In genomic region chr11:104129138-104129537, GRCh38 we compare ENCODE assay signal across 21 cellular contexts.
"Had no signal": no experiment of that assay in that cellular context is flagged by ENCODE, and none has a peak within 500 bp of the region (broad histone marks: within the 10 kb centered on the region; RNA-seq: fewer than 3 reads in every experiment).

No MANE protein-coding gene starts in this region.

- H3K36me3 Mint-ChIP-seq: naive B cell; naive thymus-derived CD8-positive, alpha-beta T cell had no signal

- H3K27ac Mint-ChIP-seq: dendritic cell treated with granulocyte-macrophage colony-stimulating factor and Interleukin-4, amounts not matched to agents 40 ng/mL and 50 ng/mL, for 4 days; mesothelial cell of epicardium; naive B cell; naive thymus-derived CD8-positive, alpha-beta T cell had no signal

- H3K9me3 ChIP-seq: colonic mucosa, esophagus muscularis mucosa, gastroesophageal sphincter, lower lobe of right lung, mucosa of descending colon had no signal

- H3K27ac ChIP-seq: colonic mucosa, esophagus muscularis mucosa, foreskin keratinocyte, gastroesophageal sphincter, heart right ventricle, left lung, lower lobe of right lung had no signal

- H3K4me3 Mint-ChIP-seq: dendritic cell treated with granulocyte-macrophage colony-stimulating factor and Interleukin-4, amounts not matched to agents 40 ng/mL and 50 ng/mL, for 4 days; effector memory CD8-positive, alpha-beta T cell; mesothelial cell of epicardium; naive B cell; naive thymus-derived CD8-positive, alpha-beta T cell had no signal

- H3K27me3 Mint-ChIP-seq: dendritic cell treated with granulocyte-macrophage colony-stimulating factor and Interleukin-4, amounts not matched to agents 40 ng/mL and 50 ng/mL, for 4 days; effector memory CD8-positive, alpha-beta T cell had no signal

- H3K27me3 ChIP-seq: colonic mucosa, esophagus muscularis mucosa, gastroesophageal sphincter, heart right ventricle, left lung had no signal

- H3K4me1 ChIP-seq: colonic mucosa, esophagus muscularis mucosa, foreskin keratinocyte, gastroesophageal sphincter, left lung, lower lobe of right lung had no signal

- DNase-seq: colonic mucosa; cortex of kidney; effector CD8-positive, alpha-beta T cell; effector memory CD8-positive, alpha-beta T cell; foreskin keratinocyte; glutamatergic neuron; head of caudate nucleus; heart right ventricle; hippocampal formation; left cardiac atrium; left lung; left ventricle myocardium superior; lower lobe of right lung; mesenchymal stem cell; mucosa of descending colon; naive B cell; naive thymus-derived CD8-positive, alpha-beta T cell had no signal

- H3K4me1 Mint-ChIP-seq: naive B cell; naive thymus-derived CD8-positive, alpha-beta T cell had no signal

- H3K36me3 ChIP-seq: colonic mucosa, esophagus muscularis mucosa, gastroesophageal sphincter, heart right ventricle, left lung, lower lobe of right lung had no signal

- H3K4me3 ChIP-seq: colonic mucosa, esophagus muscularis mucosa, gastroesophageal sphincter, heart right ventricle, left lung, lower lobe of right lung, mucosa of descending colon had no signal

- H3K9me3 Mint-ChIP-seq: dendritic cell treated with granulocyte-macrophage colony-stimulating factor and Interleukin-4, amounts not matched to agents 40 ng/mL and 50 ng/mL, for 4 days; effector memory CD8-positive, alpha-beta T cell; naive thymus-derived CD8-positive, alpha-beta T cell had no signal
